Comparison of ENCODE assay signal across 26 cellular contexts in genomic region chr7:117495313-117495712, GRCh38. TPM values are rescaled to one million over a fixed set of nuclear protein-coding genes. Genes with fewer than 3 reads are reported as not detected.
"Had no signal": no experiment of that assay in that cellular context is flagged by ENCODE, and none has a peak within 500 bp of the region (broad histone marks: within the 10 kb centered on the region; RNA-seq: fewer than 3 reads in every experiment).

No MANE protein-coding gene starts in this region.

- DNase-seq: kidney glomerular epithelial cell; left cardiac atrium; left lung; lower lobe of right lung; mammary epithelial cell; mesenchymal stem cell; naive B cell; natural killer cell; nephron progenitor cell; occipital lobe; psoas muscle; sigmoid colon; small intestine; spleen; stimulated activated CD4-positive, alpha-beta T cell treated with anti-CD3 and anti-CD28 coated beads, Interleukin-4, amount 100 ng/mL, for 24 hours; stimulated activated naive CD4-positive, alpha-beta T cell treated with Interleukin-2 at 50 U/mL for 16 hours; stimulated activated naive CD8-positive, alpha-beta T cell treated with anti-CD3 and anti-CD28 coated beads, Interleukin-15, amount 100 ng/mL, for 72 hours; substantia nigra; uterus had no signal

- H3K36me3 ChIP-seq: left lung, lower lobe of right lung, neural progenitor cell, neutrophil, sigmoid colon, spleen, tibial nerve, uterus had no signal

- H3K9me3 ChIP-seq: left lung, lower lobe of right lung, neutrophil, psoas muscle, sigmoid colon, spleen, tibial nerve, uterus had no signal

- ATAC-seq: left cardiac atrium; left lung; lower lobe of right lung; natural killer cell; psoas muscle; stimulated activated effector memory CD8-positive, alpha-beta T cell treated with anti-CD3 and anti-CD28 coated beads, Interleukin-12 subunit alpha, Interleukin-12 subunit beta, amount 100 ng/mL, for 72 hours; stimulated activated naive CD8-positive, alpha-beta T cell treated with anti-CD3 and anti-CD28 coated beads, Interleukin-15, amount 100 ng/mL, for 72 hours had no signal

- H3K79me2 ChIP-seq: parathyroid adenoma had no signal

- H3K4me2 ChIP-seq: neural progenitor cell had no signal

- H3K27ac ChIP-seq: left lung, lower lobe of right lung, neural progenitor cell, neutrophil, parathyroid adenoma, psoas muscle, sigmoid colon, spleen, tibial nerve, uterus had no signal

- H3K27me3 ChIP-seq: left lung, neural progenitor cell, neutrophil, sigmoid colon, spleen, tibial nerve, uterus had no signal

- H2AFZ ChIP-seq: neural progenitor cell had no signal

- H3K4me1 ChIP-seq: left lung, lower lobe of right lung, neural progenitor cell, parathyroid adenoma, psoas muscle, spleen, tibial nerve, uterus had no signal

- H3K4me3 ChIP-seq: left lung, lower lobe of right lung, neural progenitor cell, psoas muscle, sigmoid colon, spleen, tibial nerve, uterus had no signal

RNA-seq across cellular contexts. Expression of gene CFTR, which starts 15.5 kb away (rescaled TPM):
- total RNA-seq: natural killer cell, osteocyte had no signal
- polyA plus RNA-seq: keratinocyte, mammary epithelial cell had no signal
